Comparison of ENCODE assay signal across 28 cellular contexts in the genomic region with DNA sequence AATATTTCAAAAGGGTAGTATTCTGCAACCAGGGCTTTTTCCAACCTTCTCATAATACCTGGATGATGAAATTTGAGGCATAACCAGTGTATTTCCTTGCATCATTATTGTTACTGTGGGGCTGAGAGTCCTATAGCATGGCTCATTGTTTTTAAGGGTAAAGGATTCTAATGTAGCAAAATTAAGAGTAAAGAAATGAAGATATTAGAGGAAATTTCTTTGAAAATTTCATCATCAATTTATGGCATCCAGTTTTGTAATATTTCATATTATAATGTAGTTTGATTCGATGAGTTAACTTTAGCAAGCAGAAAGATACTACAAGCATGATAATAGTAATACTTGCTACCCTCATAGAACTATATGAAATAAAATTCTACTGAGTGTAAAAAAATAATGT.
"Had no signal": no experiment of that assay in that cellular context is flagged by ENCODE, and none has a peak within 500 bp of the region (broad histone marks: within the 10 kb centered on the region; RNA-seq: fewer than 3 reads in every experiment).

No MANE protein-coding gene starts in this region.

- H3K4me3 ChIP-seq: colonic mucosa, coronary artery, dorsolateral prefrontal cortex, esophagus muscularis mucosa, esophagus squamous epithelium, gastrocnemius medialis, gastroesophageal sphincter, heart left ventricle, heart right ventricle had no signal

- DNase-seq: colonic mucosa; cortex of kidney; dermis blood vessel endothelial cell; dorsolateral prefrontal cortex; effector CD4-positive, alpha-beta T cell; effector CD8-positive, alpha-beta T cell; effector memory CD4-positive, alpha-beta T cell; effector memory CD8-positive, alpha-beta T cell; endodermal cell; erythroblast; esophagus squamous epithelium; foreskin fibroblast; foreskin keratinocyte; foreskin melanocyte; gastrocnemius medialis; glutamatergic neuron; head of caudate nucleus; heart left ventricle; heart right ventricle had no signal

- H3K27me3 ChIP-seq: colonic mucosa, dorsolateral prefrontal cortex, esophagus muscularis mucosa, esophagus squamous epithelium, foreskin keratinocyte, gastrocnemius medialis, gastroesophageal sphincter, heart left ventricle, heart right ventricle had no signal

- H3K36me3 ChIP-seq: colonic mucosa, esophagus muscularis mucosa, esophagus squamous epithelium, gastrocnemius medialis, gastroesophageal sphincter, heart left ventricle, heart right ventricle had no signal

- H3K9me3 ChIP-seq: colonic mucosa, esophagus muscularis mucosa, esophagus squamous epithelium, gastrocnemius medialis, gastroesophageal sphincter, heart left ventricle, heart right ventricle had no signal

- H3K4me1 ChIP-seq: colonic mucosa, esophagus muscularis mucosa, esophagus squamous epithelium, foreskin keratinocyte, gastroesophageal sphincter, heart left ventricle, heart right ventricle had no signal

- ATAC-seq: effector memory CD8-positive, alpha-beta T cell; esophagus mucosa; foreskin keratinocyte; gastrocnemius medialis; gastroesophageal sphincter; heart left ventricle; heart right ventricle had no signal

- FAIRE-seq: colon, endometrium, endothelial cell of umbilical vein, frontal cortex had no signal

- H3K27ac ChIP-seq: colonic mucosa, coronary artery, dorsolateral prefrontal cortex, epithelial cell of prostate, esophagus muscularis mucosa, esophagus squamous epithelium, foreskin keratinocyte, gastrocnemius medialis, gastroesophageal sphincter, heart left ventricle, heart right ventricle had no signal
